In the genomic region with DNA sequence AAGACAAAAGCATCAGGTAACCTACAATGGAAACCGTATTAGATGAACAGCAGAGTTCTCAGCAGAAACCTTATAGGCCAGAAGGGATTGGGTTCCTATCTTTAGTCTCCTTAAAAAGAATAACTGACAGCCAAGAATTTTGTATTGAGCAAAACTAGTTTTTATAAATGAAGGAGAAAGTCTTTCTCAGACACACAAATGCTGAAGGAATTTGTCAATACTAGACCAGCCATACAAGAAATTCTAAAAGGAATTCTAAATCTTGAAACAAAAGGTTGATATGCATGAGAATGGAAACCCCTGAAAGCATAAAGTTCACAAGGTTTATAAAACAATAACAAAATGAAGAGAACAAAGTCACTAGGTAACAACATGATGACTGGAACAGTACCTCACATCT, we compare ENCODE assay signal across 32 cellular contexts.
"Had no signal": no experiment of that assay in that cellular context is flagged by ENCODE, and none has a peak within 500 bp of the region (broad histone marks: within the 10 kb centered on the region; RNA-seq: fewer than 3 reads in every experiment).

No MANE protein-coding gene starts in this region.

- H3K27me3 ChIP-seq: ascending aorta, cardiac muscle cell had no signal

- H3K4me3 ChIP-seq: ascending aorta, cardiac muscle cell had no signal

- H3K4me1 ChIP-seq: ascending aorta had no signal

- H3K36me3 ChIP-seq: cardiac muscle cell had no signal

- DNase-seq: activated B cell treated with CpG ODN at 0.5 μM for 24 hours; activated CD4-positive, alpha-beta memory T cell treated with anti-CD3 and anti-CD28 coated beads for 36 hours; activated CD4-positive, alpha-beta T cell treated with anti-CD3 and anti-CD28 coated beads for 4 hours; activated CD4-positive, alpha-beta T cell treated with anti-CD3 and anti-CD28 coated beads, Interleukin-2, amount 10 ng/mL, durations not matched to agents 24 days and 14 days; activated CD4-positive, alpha-beta T cell treated with anti-CD3 and anti-CD28 coated beads, Interleukin-2, amount 50 U/mL, for 1 hour; activated CD4-positive, alpha-beta T cell treated with anti-CD3 and anti-CD28 coated beads, Interleukin-2, amount 50 U/mL, for 4 hours; activated CD4-positive, CD25-positive, alpha-beta regulatory T cell treated with anti-CD3 and anti-CD28 coated beads, Interleukin-2, amount 50 U/mL, for 72 hours; activated CD8-positive, alpha-beta memory T cell treated with anti-CD3 and anti-CD28 coated beads, Interleukin-2, amount 50 U/mL, for 4 hours; activated CD8-positive, alpha-beta T cell treated with anti-CD3 and anti-CD28 coated beads for 36 hours; activated effector memory CD4-positive, alpha-beta T cell treated with anti-CD3 and anti-CD28 coated beads, Interleukin-2, amount 50 U/mL, for 16 hours; activated gamma-delta T cell treated with Interleukin-2 at 50 U/mL for 16 hours; activated naive CD4-positive, alpha-beta T cell; activated naive CD4-positive, alpha-beta T cell treated with anti-CD3 and anti-CD28 coated beads for 36 hours; activated naive CD4-positive, alpha-beta T cell treated with anti-CD3 and anti-CD28 coated beads, Interleukin-2, amount 50 U/mL, for 16 hours; activated naive CD8-positive, alpha-beta T cell treated with anti-CD3 and anti-CD28 coated beads for 36 hours; activated T-cell treated with anti-CD3 and anti-CD28 coated beads for 4 hours; activated T-cell treated with anti-CD3 and anti-CD28 coated beads, Interleukin-2, amount 50 U/mL, for 1 hour; activated T-cell treated with anti-CD3 and anti-CD28 coated beads, Interleukin-2, amount 50 U/mL, for 4 hours; activated T-cell treated with anti-CD3 and anti-CD28 coated beads, Interleukin-2, amount 50 U/mL, for 72 hours; amygdala; anterior cingulate cortex; caudate nucleus; cerebellar nuclear complex; T-helper 2 cell; T-helper 9 cell had no signal

- ATAC-seq: activated CD8-positive, alpha-beta T cell treated with anti-CD3 and anti-CD28 coated beads for 36 hours; activated naive CD4-positive, alpha-beta T cell treated with anti-CD3 and anti-CD28 coated beads, Interleukin-2, amount 50 U/mL, for 72 hours; activated T-cell treated with anti-CD3 and anti-CD28 coated beads, Interleukin-2, amount 50 U/mL, for 4 hours; activated T-cell treated with anti-CD3 and anti-CD28 coated beads, Interleukin-2, amount 50 U/mL, for 72 hours; activated T-helper 17 cell treated with anti-CD3 and anti-CD28 coated beads, Interleukin-2, amount 50 U/mL, for 72 hours had no signal

- H3K27ac ChIP-seq: ascending aorta, cardiac muscle cell, VCaP had no signal

- FAIRE-seq: bronchial epithelial cell, TTC549 had no signal
